ENCODE assay signal across 16 cellular contexts in genomic region chr18:51135361-51135760, GRCh38.
DNase-seq lines count a peak whose midpoint lies in the region; TF ChIP-seq lines count a peak whose summit lies in the region.
"Had no signal": no experiment of that assay in that cellular context is flagged by ENCODE, and none has a peak within 500 bp of the region (broad histone marks: within the 10 kb centered on the region; RNA-seq: fewer than 3 reads in every experiment).

No MANE protein-coding gene starts in this region.

- H3K27me3 ChIP-seq in MG63 (no peaks in the 10 kb centered on the region), hepatocyte (no peaks in the 10 kb centered on the region)
- H3K27me3 ChIP-seq: upper lobe of left lung had no signal

- no peaks in the 10 kb centered on the region for H4K20me1 ChIP-seq in hepatocyte (ENCODE audit: insufficient read depth, poor library complexity, severe bottlenecking)

- no peak overlapping the region for H2AFZ ChIP-seq in hepatocyte

- H3K79me2 ChIP-seq in hepatocyte, result no peaks in the 10 kb centered on the region

- no peaks in the 10 kb centered on the region for H3K9me2 ChIP-seq in hepatocyte (replicated peaks; ENCODE audit: insufficient read depth)

- no peak overlapping the region for H3K4me2 ChIP-seq in hepatocyte
- H3K4me2 ChIP-seq: KMS-11 had no signal

- H3K9me3 ChIP-seq in MG63 (no peaks in the 10 kb centered on the region), hepatocyte (ENCODE audit: low read depth) (no peaks in the 10 kb centered on the region)
- H3K9me3 ChIP-seq: upper lobe of left lung had no signal

- H3K4me3 ChIP-seq in MG63, result no peak overlapping the region
- H3K4me3 ChIP-seq in choroid plexus epithelial cell (ENCODE audit: low read depth, low read length), result peak overlapping the region; percentile 20
- no peak overlapping the region for H3K4me3 ChIP-seq in hepatocyte
- H3K4me3 ChIP-seq: upper lobe of left lung had no signal

- no peak overlapping the region for H3K27ac ChIP-seq in hepatocyte
- H3K27ac ChIP-seq: KMS-11, upper lobe of left lung had no signal

- WGBS in hepatocyte (ENCODE audit: low lambda C conversion rate, missing lambda C conversion rate), result 76% methylated on average over 9 of the region's 9 CpGs

- DNase-seq in Daoy (ENCODE audit: low read depth), result peak; percentile 58
- DNase-seq in MG63, result peak; percentile 56
- DNase-seq in choroid plexus epithelial cell (ENCODE audit: low read depth), result peak; percentile 84
- DNase-seq in myocyte (ENCODE audit: low read depth), result peak; percentile 47
- no peak for DNase-seq in NCI-H446 treated with DMSO at 0.1 percent for 48 hours (lab: John Stamatoyannopoulos, UW)
- no peak for DNase-seq in activated CD4-positive, alpha-beta T cell treated with anti-CD3 and anti-CD28 coated beads, Interleukin-2, amount 50 U/mL, for 48 hours
- no peak for DNase-seq in RPMI8226
- DNase-seq in hepatocyte (ENCODE audit: low spot score), result no peak
- DNase-seq: activated naive CD4-positive, alpha-beta T cell; C1 segment of cervical spinal cord; cerebellar nuclear complex; NCI-H187 treated with DMSO at 0.1 percent for 48 hours; posterior cingulate gyrus; stimulated activated CD4-positive, alpha-beta T cell treated with anti-CD3 and anti-CD28 coated beads, Interleukin-1b, Interleukin-23, amount 100 ng/mL, for 48 hours; upper lobe of left lung had no signal

- TF ChIP-seq CTCF in choroid plexus epithelial cell (conservative IDR thresholded peaks at IDR 0.05; ENCODE audit: low read depth, low read length) (no peak), hepatocyte (IDR thresholded peaks at IDR 0.05; ENCODE audit: poor library complexity) (no peak)

- no peaks in the 10 kb centered on the region for H3K36me3 ChIP-seq in MG63
- no peaks in the 10 kb centered on the region for H3K36me3 ChIP-seq in hepatocyte (replicated peaks; ENCODE audit: insufficient read depth, low read depth)
- H3K36me3 ChIP-seq: upper lobe of left lung had no signal

- no peaks in the 10 kb centered on the region for H3K4me1 ChIP-seq in hepatocyte (ENCODE audit: insufficient read depth)
- H3K4me1 ChIP-seq: upper lobe of left lung had no signal

Comparison
In these comparisons a context has a peak if more than half of its experiments do, and no peak if none do; other contexts are left out.
1. DNase-seq: peak in Daoy (single experiment), MG63 (single experiment), choroid plexus epithelial cell (single experiment) and myocyte (single experiment); none in NCI-H446 treated with DMSO at 0.1 percent for 48 hours (single experiment), activated CD4-positive, alpha-beta T cell treated with anti-CD3 and anti-CD28 coated beads, Interleukin-2, amount 50 U/mL, for 48 hours (0 of 2), RPMI8226 (single experiment) and hepatocyte (single experiment).